In genomic region chr15:28918141-28918983, GRCh38 we compare ENCODE assay signal across 10 cellular contexts. TPM values are rescaled to one million over a fixed set of nuclear protein-coding genes. Genes with fewer than 3 reads are reported as not detected.
A peak's percentile ranks its signal among the peaks of the same experiment; 100 is the strongest.
DNase-seq lines count a peak whose midpoint lies in the region; ATAC-seq and TF ChIP-seq lines count a peak whose summit lies in the region.
"Had no signal": no experiment of that assay in that cellular context is flagged by ENCODE, and none has a peak within 500 bp of the region (broad histone marks: within the 10 kb centered on the region; RNA-seq: fewer than 3 reads in every experiment).

No MANE protein-coding gene starts in this region.

- no peak overlapping the region for H3K27ac Mint-ChIP-seq in activated CD8-positive, alpha-beta T cell treated with anti-CD3 and anti-CD28 coated beads for 36 hours

- CTCF ChIA-PET in activated CD8-positive, alpha-beta T cell treated with anti-CD3 and anti-CD28 coated beads for 36 hours (lab: Charles Lee), result interaction anchor here (1.1 to 1.5 kb wide), 2 partner anchors 57 to 172 kb away, joined by 4 to 5 read pairs; no protein-coding TSS in a partner anchor

- H3K27me3 ChIP-seq in left ventricle myocardium inferior (ENCODE audit: low read depth), result peaks cover 60% of the 10 kb centered on the region
- H3K27me3 ChIP-seq in iPS DF 6.9 (ENCODE audit: control insufficient read depth, insufficient read depth, low read length), result no peaks in the 10 kb centered on the region
- H3K27me3 ChIP-seq: gastroesophageal sphincter had no signal

- H3K36me3 ChIP-seq in left ventricle myocardium inferior, result no peaks in the 10 kb centered on the region
- H3K36me3 ChIP-seq in iPS DF 6.9 (ENCODE audit: control insufficient read depth, insufficient read depth, low read length), result no peaks in the 10 kb centered on the region
- H3K36me3 ChIP-seq: gastroesophageal sphincter had no signal

- H3K4me1 ChIP-seq in left ventricle myocardium inferior (no peaks in the 10 kb centered on the region), iPS DF 6.9 (ENCODE audit: control insufficient read depth, insufficient read depth, low read length) (peaks cover 5% of the 10 kb centered on the region)
- H3K4me1 ChIP-seq: gastroesophageal sphincter had no signal

- ATAC-seq in Right ventricle myocardium inferior, result no peak
- no peak for ATAC-seq in activated CD8-positive, alpha-beta T cell treated with anti-CD3 and anti-CD28 coated beads for 36 hours
- no peak for ATAC-seq in HG03342 (IDR thresholded peaks at IDR 0.05; ENCODE audit: unreplicated experiment)
- ATAC-seq: gastroesophageal sphincter had no signal

- intact Hi-C loops in left ventricle myocardium inferior (cut with micrococcal nuclease) (no loop called here), Right ventricle myocardium inferior (cut with DNase I) (no loop called here)
- intact Hi-C loops in activated CD8-positive, alpha-beta T cell treated with anti-CD3 and anti-CD28 coated beads for 36 hours (cut with micrococcal nuclease), result no loop called here

- peak; percentile 21 for TF ChIP-seq CTCF in left ventricle myocardium inferior (IDR thresholded peaks at IDR 0.05; ENCODE audit: borderline replicate concordance)
- no peak for TF ChIP-seq CTCF in activated CD8-positive, alpha-beta T cell treated with anti-CD3 and anti-CD28 coated beads for 36 hours (IDR thresholded peaks at IDR 0.05)

- H3K4me3 Mint-ChIP-seq in activated CD8-positive, alpha-beta T cell treated with anti-CD3 and anti-CD28 coated beads for 36 hours, result peak overlapping the region; percentile 70

- WGBS in iPS DF 6.9 (ENCODE audit: insufficient coverage, insufficient read length), result no CpG with 5 or more reads among the region's 41 CpGs

- no peak for DNase-seq in left ventricle myocardium inferior
- DNase-seq in Right ventricle myocardium inferior (ENCODE audit: missing footprints), result no peak
- no peak for DNase-seq in activated CD8-positive, alpha-beta T cell treated with anti-CD3 and anti-CD28 coated beads for 36 hours
- DNase-seq in iPS DF 6.9 (ENCODE audit: low read depth, low spot score), result peak; percentile 60
- no peak for DNase-seq in SK-N-DZ (ENCODE audit: low spot score)
- DNase-seq in NCI-H446 treated with DMSO at 0.1 percent for 48 hours (lab: John Stamatoyannopoulos, UW), result no peak
- DNase-seq in AG20443 (ENCODE audit: low spot score), result no peak

- POLR2A ChIA-PET in activated CD8-positive, alpha-beta T cell treated with anti-CD3 and anti-CD28 coated beads for 36 hours (lab: Charles Lee), result no interaction called here

- H3K36me3 Mint-ChIP-seq in activated CD8-positive, alpha-beta T cell treated with anti-CD3 and anti-CD28 coated beads for 36 hours (ENCODE audit: low read depth), result peaks cover 14% of the 10 kb centered on the region

- H3K4me3 ChIP-seq in left ventricle myocardium inferior (no peak overlapping the region), iPS DF 6.9 (ENCODE audit: low read length) (peak overlapping the region; percentile 25; the same call in 1 of the 2 replicates)
- H3K4me3 ChIP-seq: gastroesophageal sphincter had no signal

- H3K9me3 Mint-ChIP-seq in activated CD8-positive, alpha-beta T cell treated with anti-CD3 and anti-CD28 coated beads for 36 hours, result no peaks in the 10 kb centered on the region
- H3K9me3 Mint-ChIP-seq: CD8-positive, alpha-beta memory T cell had no signal

- no peaks in the 10 kb centered on the region for H3K27me3 Mint-ChIP-seq in activated CD8-positive, alpha-beta T cell treated with anti-CD3 and anti-CD28 coated beads for 36 hours
- H3K27me3 Mint-ChIP-seq: CD8-positive, alpha-beta memory T cell had no signal

- no peak overlapping the region for H3K27ac ChIP-seq in left ventricle myocardium inferior (replicated peaks)
- H3K27ac ChIP-seq in iPS DF 6.9 (ENCODE audit: low read length), result no peak overlapping the region
- H3K27ac ChIP-seq: gastroesophageal sphincter had no signal

- H3K4me1 Mint-ChIP-seq in activated CD8-positive, alpha-beta T cell treated with anti-CD3 and anti-CD28 coated beads for 36 hours (ENCODE audit: low read depth), result peaks cover 42% of the 10 kb centered on the region

- H3K9me3 ChIP-seq in left ventricle myocardium inferior (replicated peaks) (no peaks in the 10 kb centered on the region), iPS DF 6.9 (ENCODE audit: control insufficient read depth, insufficient read depth, low read length) (no peaks in the 10 kb centered on the region)
- H3K9me3 ChIP-seq: gastroesophageal sphincter had no signal

RNA-seq across cellular contexts. Expression of gene APBA2, which starts 32.6 kb away (rescaled TPM):
- total RNA-seq in left ventricle myocardium inferior, result 0.38 TPM
- total RNA-seq in Right ventricle myocardium inferior, result 2.0 TPM
- total RNA-seq in activated CD8-positive, alpha-beta T cell treated with anti-CD3 and anti-CD28 coated beads for 36 hours, result 10 to 100 TPM; 30.8 to 32.0 TPM
- polyA plus RNA-seq in SK-N-DZ (2014; cell fraction: cytosol; rRNA removed), result 108 and 110 TPM in 2 replicates
- 124 and 132 TPM in 2 replicates for polyA plus RNA-seq in SK-N-DZ (2014; cell fraction: nucleus; rRNA removed)

Comparison
In these comparisons a context has a peak if more than half of its experiments do, and no peak if none do; other contexts are left out.
1. RNA of gene APBA2, which starts 32.6 kb away (total RNA-seq): 30.8 to 32.0 TPM in activated CD8-positive, alpha-beta T cell treated with anti-CD3 and anti-CD28 coated beads for 36 hours; 2.0 TPM in Right ventricle myocardium inferior (single experiment) and 0.38 TPM in left ventricle myocardium inferior (single experiment); every median in the first group is over 10 times any median in the second.